In genomic region chr18:31371970-31372369, GRCh38 we compare ENCODE assay signal across 31 cellular contexts. TPM values are rescaled to one million over a fixed set of nuclear protein-coding genes. Genes with fewer than 3 reads are reported as not detected.
"Had no signal": no experiment of that assay in that cellular context is flagged by ENCODE, and none has a peak within 500 bp of the region (broad histone marks: within the 10 kb centered on the region; RNA-seq: fewer than 3 reads in every experiment).

No MANE protein-coding gene starts in this region.

- H3K27me3 ChIP-seq: breast epithelium, MG63 had no signal

- ATAC-seq: activated CD8-positive, alpha-beta T cell treated with anti-CD3 and anti-CD28 coated beads, Interleukin-2, amount 10 ng/mL, durations not matched to agents 7 days and 5 days; Panc1; Right ventricle myocardium inferior; T-cell had no signal

- H3K27ac ChIP-seq: breast epithelium, KMS-11, SK-N-MC, WERI-Rb-1 had no signal

- H3K4me2 ChIP-seq: KMS-11 had no signal

- H3K4me1 ChIP-seq: breast epithelium had no signal

- H3K36me3 ChIP-seq: breast epithelium, MG63, WERI-Rb-1 had no signal

- H3K4me3 ChIP-seq: breast epithelium, MG63, SK-N-MC had no signal

- H3K9me3 ChIP-seq: breast epithelium, MG63 had no signal

- DNase-seq: activated CD4-positive, alpha-beta T cell treated with anti-CD3 and anti-CD28 coated beads for 4 hours; activated CD4-positive, alpha-beta T cell treated with anti-CD3 and anti-CD28 coated beads, Interleukin-2, amount 50 U/mL, for 4 hours; activated CD8-positive, alpha-beta memory T cell treated with anti-CD3 and anti-CD28 coated beads, Interleukin-2, amount 50 U/mL, for 48 hours; activated CD8-positive, alpha-beta T cell treated with anti-CD3 and anti-CD28 coated beads, Interleukin-2, amount 10 ng/mL, durations not matched to agents 7 days and 5 days; activated effector memory CD4-positive, alpha-beta T cell treated with Interleukin-2 at 50 U/mL for 16 hours; activated naive CD4-positive, alpha-beta T cell; activated T-cell treated with anti-CD3 and anti-CD28 coated beads, Interleukin-2, amount 50 U/mL, for 24 hours; aorta; caudate nucleus; MG63; NCI-H1105 treated with DMSO at 0.1 percent for 48 hours; NCI-H1436 treated with DMSO at 0.1 percent for 48 hours; NCI-H187; NCI-H2081 treated with DMSO at 0.1 percent for 48 hours; NCI-H2171 treated with DMSO at 0.1 percent for 48 hours; NCI-H226; NCI-H526; NCI-H82; RPMI8226; T-cell; T-helper 2 cell; T1000; WERI-Rb-1 had no signal

RNA-seq across cellular contexts. Expression of gene DSG4, which starts 4.6 kb away (rescaled TPM):
- total RNA-seq: activated CD8-positive, alpha-beta T cell treated with anti-CD3 and anti-CD28 coated beads, Interleukin-2, amount 10 ng/mL, durations not matched to agents 7 days and 5 days; activated T-helper 1 cell treated with anti-CD3 and anti-CD28 coated beads, Interleukin-12 subunit alpha, Interleukin-12 subunit beta, Interleukin-2, Interleukin-4 antibody, amounts not matched to agents 30 ng/mL and 10 ng/mL and 1 ng/mL, durations not matched to agents 14 hours and 24 hours and 36 hours; aorta; breast epithelium; NCI-H460; OCI-LY7; Right ventricle myocardium inferior; T-cell had no signal
- polyA plus RNA-seq: aorta had no signal

RNA-seq across cellular contexts. Expression of gene DSG1, which starts 54.0 kb away (rescaled TPM):
- total RNA-seq: activated CD8-positive, alpha-beta T cell treated with anti-CD3 and anti-CD28 coated beads, Interleukin-2, amount 10 ng/mL, durations not matched to agents 7 days and 5 days; activated T-helper 1 cell treated with anti-CD3 and anti-CD28 coated beads, Interleukin-12 subunit alpha, Interleukin-12 subunit beta, Interleukin-2, Interleukin-4 antibody, amounts not matched to agents 30 ng/mL and 10 ng/mL and 1 ng/mL, durations not matched to agents 14 hours and 24 hours and 36 hours; aorta; OCI-LY7; T-cell had no signal
- polyA plus RNA-seq: aorta had no signal
